Comparison of ENCODE assay signal across 8 cellular contexts in the genomic region with DNA sequence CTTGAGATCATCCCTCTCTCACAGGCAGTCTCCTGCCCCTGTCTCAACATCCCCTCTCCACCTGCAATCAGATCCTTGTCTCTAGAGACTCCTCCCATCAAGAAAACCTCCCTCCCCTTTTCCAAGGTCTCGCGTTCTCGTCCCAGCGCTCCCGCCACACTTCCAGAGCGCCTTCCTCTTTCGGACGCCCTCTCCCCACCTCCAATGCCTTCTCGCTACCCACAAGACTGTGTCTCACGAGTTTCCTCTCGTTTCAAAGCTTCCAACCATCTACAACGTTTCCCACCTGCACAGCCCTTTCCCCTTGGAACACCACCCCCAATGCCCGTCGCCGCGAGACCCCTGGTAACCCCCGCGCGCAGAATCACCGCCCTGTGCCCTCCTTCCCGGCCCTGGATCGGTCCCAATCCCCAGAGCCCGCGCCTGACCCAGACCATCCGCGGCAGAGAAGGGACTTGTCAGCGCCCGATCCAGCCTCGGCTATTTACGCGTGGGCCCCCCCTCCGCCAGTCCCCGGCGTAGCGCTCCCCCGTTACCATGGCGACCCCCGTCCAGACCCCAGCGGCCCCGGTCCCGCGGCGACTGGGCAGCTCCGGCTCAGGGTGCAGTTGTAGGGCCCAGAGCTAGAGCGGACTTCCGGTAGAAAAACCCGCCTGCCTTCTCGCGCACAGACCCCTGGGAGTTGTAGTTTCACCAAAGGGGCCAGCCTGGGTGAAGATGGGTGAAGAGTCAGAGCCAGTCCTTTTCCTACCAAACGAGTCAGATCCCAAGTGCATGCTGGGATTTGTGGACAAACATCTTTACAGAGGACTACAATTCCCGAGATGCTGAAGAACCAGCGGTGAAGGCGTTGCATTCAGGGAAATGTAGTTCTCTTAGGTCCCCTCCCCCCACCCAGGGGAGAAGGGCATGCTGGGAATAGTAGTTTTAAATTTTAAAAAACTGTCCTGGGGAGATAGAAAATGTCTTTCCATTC. TPM values are rescaled to one million over a fixed set of nuclear protein-coding genes. Genes with fewer than 3 reads are reported as not detected.
DNase-seq lines count a peak whose midpoint lies in the region; ATAC-seq and TF ChIP-seq lines count a peak whose summit lies in the region.

A gene (minus strand): TSS at position 619 of the 976 bp plus-strand sequence. CDS start 80 bp downstream, at position 539.

- H3K27me3 Mint-ChIP-seq in CD8-positive, alpha-beta T cell (ENCODE audit: low read depth), result no peaks in the 10 kb centered on the region

- peak within 1 kb of the TSS; percentile 68 for H3K4me3 ChIP-seq in CD8-positive, alpha-beta T cell (ENCODE audit: low read depth, low read length)
- peak within 1 kb of the TSS; percentile 93 for H3K4me3 ChIP-seq in lower lobe of right lung

- H3K4me1 Mint-ChIP-seq in CD8-positive, alpha-beta T cell (ENCODE audit: low read depth), result peaks cover 31% of the 10 kb centered on the region

- ATAC-seq in CD8-positive, alpha-beta T cell, result peak; percentile 95
- ATAC-seq in GM19467 (IDR thresholded peaks at IDR 0.05; ENCODE audit: unreplicated experiment) (peak; percentile 89), lower lobe of right lung (peak; percentile 97 to 98)

- peak; percentile 83 to 95 (median 89) for DNase-seq in CD8-positive, alpha-beta T cell
- peak; percentile 99 for DNase-seq in HS-27A (ENCODE audit: low read depth)
- DNase-seq in NK-92 (lab: John Stamatoyannopoulos, UW; ENCODE audit: unreplicated experiment), result peak; percentile 55
- DNase-seq in activated CD8-positive, alpha-beta memory T cell treated with anti-CD3 and anti-CD28 coated beads for 1 hour (ENCODE audit: extremely low read depth in 1 of 2, low read depth in 1 of 2), result peak; percentile 80 to 81
- peak; percentile 92 for DNase-seq in effector CD4-positive, alpha-beta T cell
- peak; percentile 94 for DNase-seq in lower lobe of right lung
- DNase-seq in stimulated activated CD4-positive, alpha-beta T cell treated with anti-CD3 and anti-CD28 coated beads, TNF-alpha, amount 100 ng/mL, for 24 hours (ENCODE audit: low read depth in 3 of 3), result peak; percentile 84 to 93 (median 89)

- H3K36me3 Mint-ChIP-seq in CD8-positive, alpha-beta T cell, result peaks cover 19% of the 10 kb centered on the region

- no peaks in the 10 kb centered on the region for H3K27me3 ChIP-seq in CD8-positive, alpha-beta T cell (ENCODE audit: insufficient read depth, low read length)
- H3K27me3 ChIP-seq in lower lobe of right lung (ENCODE audit: low read depth), result no peaks in the 10 kb centered on the region

- POLR2A ChIA-PET in CD8-positive, alpha-beta T cell (lab: Charles Lee), result interaction anchor here (0.6 to 1.1 kb wide), 3 partner anchors 10 to 165 kb away, joined by 3 to 4 read pairs (median 3); no protein-coding TSS in a partner anchor

- no peak for TF ChIP-seq CTCF in CD8-positive, alpha-beta T cell (IDR thresholded peaks at IDR 0.05)
- no peak for TF ChIP-seq CTCF in lower lobe of right lung (IDR thresholded peaks at IDR 0.05)

- peaks cover 12% of the 10 kb centered on the region for H3K4me1 ChIP-seq in CD8-positive, alpha-beta T cell (ENCODE audit: insufficient read depth, low read length)
- peaks cover 18% of the 10 kb centered on the region for H3K4me1 ChIP-seq in lower lobe of right lung

- no peaks in the 10 kb centered on the region for H3K9me3 ChIP-seq in CD8-positive, alpha-beta T cell (ENCODE audit: low read length)
- H3K9me3 ChIP-seq in lower lobe of right lung, result no peaks in the 10 kb centered on the region

- H3K9me3 Mint-ChIP-seq in CD8-positive, alpha-beta T cell, result no peaks in the 10 kb centered on the region

- peaks cover 3% of the 10 kb centered on the region for H3K36me3 ChIP-seq in CD8-positive, alpha-beta T cell (ENCODE audit: insufficient read depth, low read length)
- peaks cover 6% of the 10 kb centered on the region for H3K36me3 ChIP-seq in lower lobe of right lung

- CTCF ChIA-PET in CD8-positive, alpha-beta T cell (lab: Charles Lee), result interaction anchor here (0.9 to 1.0 kb wide), 3 partner anchors 10 to 141 kb away, joined by 3 to 5 read pairs (median 3); no protein-coding TSS in a partner anchor

- H3K27ac ChIP-seq in CD8-positive, alpha-beta T cell (ENCODE audit: low read depth, low read length), result peak within 1 kb of the TSS; percentile 44
- H3K27ac ChIP-seq in lower lobe of right lung, result peak within 1 kb of the TSS; percentile 86

- H3K4me3 Mint-ChIP-seq in CD8-positive, alpha-beta T cell, result peak within 1 kb of the TSS; percentile 93

- peak within 1 kb of the TSS; percentile 89 for H3K27ac Mint-ChIP-seq in CD8-positive, alpha-beta T cell

- intact Hi-C loops in CD8-positive, alpha-beta T cell (cut with DNase I, micrococcal nuclease), result loop anchor here (1.0 to 10.0 kb wide), 8 partner anchors 10 to 988 kb away; a partner anchor contains a TSS
- intact Hi-C loops in lower lobe of right lung (cut with DNase I), result no loop called here

RNA-seq across cellular contexts. Expression of the gene that starts here (rescaled TPM):
- 10 to 100 TPM; 21.3 to 26.1 TPM for total RNA-seq in CD8-positive, alpha-beta T cell
- 120 TPM for total RNA-seq in lower lobe of right lung

Comparison
In these comparisons a context has a peak if more than half of its experiments do, and no peak if none do; other contexts are left out.
1. Peak in every context shown above with its lines: DNase-seq, ATAC-seq, H3K4me3 ChIP-seq and H3K27ac ChIP-seq.